In the genomic region with DNA sequence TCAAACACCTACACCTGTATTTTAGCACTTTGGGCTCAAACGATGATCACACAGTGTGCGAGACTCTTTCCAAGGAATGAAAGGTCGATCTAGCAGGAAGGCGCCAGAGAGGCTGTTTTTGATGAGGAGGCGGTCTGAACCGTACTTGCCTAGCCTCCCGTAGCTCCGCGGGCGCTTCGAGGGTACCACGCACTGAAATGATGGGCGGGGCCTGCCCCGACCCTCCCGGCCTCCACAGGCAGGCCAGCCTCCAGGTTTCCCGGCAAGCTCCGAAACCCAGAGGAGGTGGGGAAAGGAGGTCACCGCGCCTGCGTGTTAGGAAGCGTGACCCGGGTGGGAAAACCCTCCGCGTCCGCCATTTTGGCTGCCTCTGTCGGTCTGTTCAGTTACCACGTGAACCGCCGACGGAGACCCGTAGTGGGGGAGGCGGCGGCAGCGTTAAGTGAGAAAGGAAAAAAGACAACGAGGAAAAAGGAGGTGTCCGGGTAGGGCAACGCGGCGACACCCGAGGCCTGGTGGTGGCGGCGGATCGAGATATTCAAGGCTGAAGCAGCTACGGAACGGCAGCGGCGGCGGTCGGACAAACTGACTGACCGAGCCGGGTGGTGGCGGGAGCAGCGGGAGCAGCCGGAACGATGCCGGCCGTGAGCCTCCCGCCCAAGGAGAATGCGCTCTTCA, we compare ENCODE assay signal across 8 cellular contexts. TPM values are rescaled to one million over a fixed set of nuclear protein-coding genes. Genes with fewer than 3 reads are reported as not detected.
DNase-seq lines count a peak whose midpoint lies in the region; ATAC-seq and TF ChIP-seq lines count a peak whose summit lies in the region.

Gene NAA15, plus strand, starts transcription at position 363 of the 678 bp plus-strand sequence. Its CDS starts 273 bp downstream, at position 636.

- peaks cover 47% of the 10 kb centered on the region for H3K36me3 ChIP-seq in DOHH2 (ENCODE audit: control insufficient read depth, low read length)
- peaks cover 4% of the 10 kb centered on the region; the same call in 1 of the 2 replicates for H3K36me3 ChIP-seq in GM23338 (ENCODE audit: insufficient read depth)
- H3K36me3 ChIP-seq in naive thymus-derived CD4-positive, alpha-beta T cell (ENCODE audit: control insufficient read depth in 2 of 3, insufficient read depth in 3 of 3, low read length in 3 of 3): peaks cover 0 to 7% (median 0%) of the 10 kb centered on the region in 3 experiments

- H2AFZ ChIP-seq in GM23338: peak within 1 kb of the TSS; percentile 53; the same call in 1 of the 2 replicates

- no peaks in the 10 kb centered on the region for H3F3A ChIP-seq in DOHH2 (ENCODE audit: control insufficient read depth, insufficient read depth)
- H3F3A ChIP-seq in GM23338 (replicated peaks; ENCODE audit: low read depth): no peaks in the 10 kb centered on the region; the same call in 1 of the 2 replicates

- H3K4me3 ChIP-seq in DOHH2 (ENCODE audit: low read length): peak within 1 kb of the TSS; percentile 98
- peak within 1 kb of the TSS; percentile 83 for H3K4me3 ChIP-seq in GM23338
- peak within 1 kb of the TSS; percentile 83 for H3K4me3 ChIP-seq in naive thymus-derived CD4-positive, alpha-beta T cell (ENCODE audit: low read length)

- H3K4me1 Mint-ChIP-seq in GM23338: peaks cover 15% of the 10 kb centered on the region; the same call in 2 of the 3 replicates
- H3K4me1 Mint-ChIP-seq in naive thymus-derived CD4-positive, alpha-beta T cell: peaks cover 18 to 76% (median 58%) of the 10 kb centered on the region in 7 donors
- H3K4me1 Mint-ChIP-seq in stimulated activated naive B cell treated with anti-CD40 and anti-IgM and Interleukin-4, amounts not matched to agents 10 μg/mL and 1 μg/mL and 100 μg/mL, for 72 hours: peaks cover 11 to 23% of the 10 kb centered on the region in 2 donors

- TF ChIP-seq CTCF in DOHH2 (IDR thresholded peaks at IDR 0.05; ENCODE audit: low read depth, low read length, poor library complexity, severe bottlenecking) (no peak), GM23338 (conservative IDR thresholded peaks at IDR 0.05; ENCODE audit: low read depth in 2 of 2) (no peak)

- H3K27me3 ChIP-seq in DOHH2 (ENCODE audit: control insufficient read depth, low read length): no peaks in the 10 kb centered on the region
- H3K27me3 ChIP-seq in GM23338 (ENCODE audit: insufficient read depth): no peaks in the 10 kb centered on the region
- H3K27me3 ChIP-seq in naive thymus-derived CD4-positive, alpha-beta T cell (ENCODE audit: control insufficient read depth in 2 of 2, insufficient read depth in 2 of 2, low read length in 2 of 2): no peaks in the 10 kb centered on the region

- H3K27me3 Mint-ChIP-seq in GM23338 (ENCODE audit: insufficient read depth, low read depth, poor library complexity): peaks cover 13% of the 10 kb centered on the region
- no peaks in the 10 kb centered on the region for H3K27me3 Mint-ChIP-seq in naive thymus-derived CD4-positive, alpha-beta T cell
- H3K27me3 Mint-ChIP-seq in stimulated activated naive B cell treated with anti-CD40 and anti-IgM and Interleukin-4, amounts not matched to agents 10 μg/mL and 1 μg/mL and 100 μg/mL, for 72 hours: no peaks in the 10 kb centered on the region

- H3K4me2 ChIP-seq in DOHH2 (ENCODE audit: low read length) (peak within 1 kb of the TSS; percentile 93), GM23338 (peak within 1 kb of the TSS; percentile 86)

- peaks cover 40% of the 10 kb centered on the region for H3K36me3 Mint-ChIP-seq in GM23338 (ENCODE audit: low read depth)
- H3K36me3 Mint-ChIP-seq in naive thymus-derived CD4-positive, alpha-beta T cell: peaks cover 8 to 18% (median 14%) of the 10 kb centered on the region in 5 donors
- H3K36me3 Mint-ChIP-seq in stimulated activated naive B cell treated with anti-CD40 and anti-IgM and Interleukin-4, amounts not matched to agents 10 μg/mL and 1 μg/mL and 100 μg/mL, for 72 hours: peaks cover 18 to 21% of the 10 kb centered on the region in 2 donors

- no peaks in the 10 kb centered on the region for H3K9me3 ChIP-seq in DOHH2 (ENCODE audit: control insufficient read depth, insufficient read depth, low read length)
- no peaks in the 10 kb centered on the region for H3K9me3 ChIP-seq in naive thymus-derived CD4-positive, alpha-beta T cell (ENCODE audit: control insufficient read depth in 2 of 3, low read length in 3 of 3)

- peaks cover 22% of the 10 kb centered on the region for H4K20me1 ChIP-seq in DOHH2 (ENCODE audit: control insufficient read depth, insufficient read depth, low read depth, low read length)
- peaks cover 21% of the 10 kb centered on the region for H4K20me1 ChIP-seq in GM23338 (replicated peaks; ENCODE audit: insufficient read depth)

- H3K9me2 ChIP-seq in DOHH2 (replicated peaks; ENCODE audit: control insufficient read depth, low read length): no peaks in the 10 kb centered on the region
- no peaks in the 10 kb centered on the region for H3K9me2 ChIP-seq in GM23338 (ENCODE audit: insufficient read depth)

- H3K27ac Mint-ChIP-seq in GM23338: peak within 1 kb of the TSS; percentile 99
- peak within 1 kb of the TSS; percentile 97 to 100 (median 99) for H3K27ac Mint-ChIP-seq in naive thymus-derived CD4-positive, alpha-beta T cell
- peak within 1 kb of the TSS; percentile 99 for H3K27ac Mint-ChIP-seq in stimulated activated naive B cell treated with anti-CD40 and anti-IgM and Interleukin-4, amounts not matched to agents 10 μg/mL and 1 μg/mL and 100 μg/mL, for 72 hours

- CTCF ChIA-PET in naive thymus-derived CD4-positive, alpha-beta T cell (lab: Charles Lee): interaction anchor here (0.7 to 1.9 kb wide), 6 partner anchors 20 to 271 kb away, joined by 3 to 6 read pairs (median 3); no protein-coding TSS in a partner anchor

- H3K9me3 Mint-ChIP-seq in GM23338: peaks cover 9% of the 10 kb centered on the region; the same call in 2 of the 3 replicates
- H3K9me3 Mint-ChIP-seq in naive thymus-derived CD4-positive, alpha-beta T cell: peaks cover 0 to 4% (median 0%) of the 10 kb centered on the region in 11 donors
- no peaks in the 10 kb centered on the region for H3K9me3 Mint-ChIP-seq in stimulated activated naive B cell treated with anti-CD40 and anti-IgM and Interleukin-4, amounts not matched to agents 10 μg/mL and 1 μg/mL and 100 μg/mL, for 72 hours

- intact Hi-C loops in naive thymus-derived CD4-positive, alpha-beta T cell (cut with micrococcal nuclease): loop anchor here (1.0 to 10.0 kb wide), 16 partner anchors 36 to 1924 kb away; partner anchors contain the start of genes ELMOD2 (in 2 of the 2), MAML3 (in 2 of the 2), NOCT (in 2 of the 2) and SETD7 (in 2 of the 2)

- H3K79me2 ChIP-seq in DOHH2 (ENCODE audit: control insufficient read depth, low read length) (peaks cover 70% of the 10 kb centered on the region), GM23338 (replicated peaks; ENCODE audit: insufficient read depth) (peaks cover 64% of the 10 kb centered on the region)

- DNase-seq in GM23338 (ENCODE audit: low spot score): peak; percentile 98
- peak; percentile 96 for DNase-seq in LHCN-M2 (ENCODE audit: low read depth)
- peak; percentile 97 for DNase-seq in RPMI8226
- peak; percentile 91 to 96 for DNase-seq in activated T-helper 1 cell treated with anti-CD3 and anti-CD28 coated beads, Interleukin-2, amount 50 U/mL, for 16 hours (ENCODE audit: low read depth in 1 of 2, low spot score in 1 of 2)
- peak; percentile 97 for DNase-seq in fibroblast of gingiva (ENCODE audit: low read depth)
- DNase-seq in naive thymus-derived CD4-positive, alpha-beta T cell: peak; percentile 88 to 99 (median 97)
- DNase-seq in stimulated activated naive B cell treated with anti-CD40 and anti-IgM and Interleukin-4, amounts not matched to agents 10 μg/mL and 1 μg/mL and 100 μg/mL, for 72 hours: peak; percentile 97

- H3K27ac ChIP-seq in DOHH2 (ENCODE audit: low read depth, low read length): peak within 1 kb of the TSS; percentile 84
- peak within 1 kb of the TSS; percentile 94 for H3K27ac ChIP-seq in GM23338 (ENCODE audit: low read depth)
- peak within 1 kb of the TSS; percentile 92 for H3K27ac ChIP-seq in naive thymus-derived CD4-positive, alpha-beta T cell (ENCODE audit: low read depth, low read length)

- H3K4me3 Mint-ChIP-seq in GM23338: peak within 1 kb of the TSS; percentile 99
- H3K4me3 Mint-ChIP-seq in naive thymus-derived CD4-positive, alpha-beta T cell: peak within 1 kb of the TSS; percentile 96 to 100 (median 100)
- peak within 1 kb of the TSS; percentile 98 for H3K4me3 Mint-ChIP-seq in stimulated activated naive B cell treated with anti-CD40 and anti-IgM and Interleukin-4, amounts not matched to agents 10 μg/mL and 1 μg/mL and 100 μg/mL, for 72 hours

- POLR2A ChIA-PET in naive thymus-derived CD4-positive, alpha-beta T cell (lab: Charles Lee): interaction anchor here (0.6 to 3.3 kb wide), 20 partner anchors 9 to 1223 kb away, joined by 3 to 36 read pairs (median 4); partner anchors contain the start of genes ELF2, ELMOD2, NOCT and RAB33B

- peak; percentile 91 for ATAC-seq in GM23338
- peak; percentile 95 for ATAC-seq in naive thymus-derived CD4-positive, alpha-beta T cell
- peak; percentile 90 to 93 for ATAC-seq in stimulated activated naive B cell treated with anti-CD40 and anti-IgM and Interleukin-4, amounts not matched to agents 10 μg/mL and 1 μg/mL and 100 μg/mL, for 72 hours (replicated peaks)

- peaks cover 56% of the 10 kb centered on the region for H3K4me1 ChIP-seq in DOHH2 (ENCODE audit: control insufficient read depth, low read length)
- H3K4me1 ChIP-seq in GM23338 (ENCODE audit: insufficient read depth): peaks cover 19% of the 10 kb centered on the region; the same call in 1 of the 2 replicates
- peaks cover 22 to 28% of the 10 kb centered on the region in 2 donors for H3K4me1 ChIP-seq in naive thymus-derived CD4-positive, alpha-beta T cell (ENCODE audit: control insufficient read depth in 2 of 2, insufficient read depth in 2 of 2, low read length in 2 of 2)

TF ChIP-seq in GM23338, 12 proteins besides CTCF, POLR2A, EP300 and RAD21 (continues in another document):
- no peak for TF ChIP-seq EZH2 (IDR thresholded peaks at IDR 0.05; ENCODE audit: low read depth, unreplicated experiment)
- no peak for TF ChIP-seq NANOG (IDR thresholded peaks at IDR 0.05; ENCODE audit: borderline replicate concordance)

RNA-seq across cellular contexts. Expression of gene NAA15, which starts in this region (rescaled TPM):
- 95.0 and 101 TPM in 2 replicates for total RNA-seq in GM23338 (2014; rRNA removed; shearing (Covaris generic))
- polyA plus RNA-seq in GM23338 (2016; fragmentation: Nextera tagmentation; extraction: Ambion mirVana): 48.2 and 80.1 TPM in 2 replicates
- 45.7 and 60.3 TPM in 2 replicates for total RNA-seq in LHCN-M2 (2014; rRNA removed)
- polyA plus RNA-seq in LHCN-M2 (2012): 12.6 TPM
- total RNA-seq in naive thymus-derived CD4-positive, alpha-beta T cell: 10 to 100 TPM; 41.2 to 67.4 (median 49.0) TPM
- polyA plus RNA-seq in naive thymus-derived CD4-positive, alpha-beta T cell: 10 to 100 TPM; 35.7 to 40.5 TPM

Comparison
In these comparisons a context has a peak if more than half of its experiments do, and no peak if none do; other contexts are left out.
1. Peak in every context shown above with its lines: DNase-seq, ATAC-seq, H3K4me3 ChIP-seq and H3K27ac ChIP-seq.